Comparison of ENCODE assay signal across 24 cellular contexts in genomic region chr1:47951545-47952235, GRCh38. TPM values are rescaled to one million over a fixed set of nuclear protein-coding genes. Genes with fewer than 3 reads are reported as not detected.
DNase-seq lines count a peak whose midpoint lies in the region; ATAC-seq, FAIRE-seq and TF ChIP-seq lines count a peak whose summit lies in the region.
"Had no signal": no experiment of that assay in that cellular context is flagged by ENCODE, and none has a peak within 500 bp of the region (broad histone marks: within the 10 kb centered on the region; RNA-seq: fewer than 3 reads in every experiment).

No MANE protein-coding gene starts in this region.

- no peaks in the 10 kb centered on the region for H3K36me3 ChIP-seq in Karpas-422 (ENCODE audit: insufficient read depth, low read length)
- no peaks in the 10 kb centered on the region for H3K36me3 ChIP-seq in HepG2 (replicated peaks in 1 of 2; ENCODE audit: control insufficient read depth in 1 of 2, insufficient read depth in 2 of 2, low read length in 2 of 2)
- H3K36me3 ChIP-seq: tibial artery had no signal

- H3K9me3 ChIP-seq in Karpas-422 (ENCODE audit: low read length) (no peaks in the 10 kb centered on the region), HepG2 (ENCODE audit: low read length) (no peaks in the 10 kb centered on the region)
- H3K9me3 ChIP-seq: body of pancreas, tibial artery had no signal

- no peak for TF ChIP-seq POLR2A in HepG2 (IDR thresholded peaks at IDR 0.05; ENCODE audit: insufficient read depth in 1 of 2, low read depth in 2 of 2, low read length in 2 of 2)

- TF ChIP-seq RAD21 in HepG2 (CRISPR knock-in tag; IDR thresholded peaks at IDR 0.05): no peak

- in situ Hi-C loops in HepG2 (cut with HindIII; ENCODE audit: extremely low pct_ligation_motif_present, low pct_unique_long_range_greater_than_20kb): no loop called here

- CTCF ChIA-PET in HepG2 (lab: Yijun Ruan, JAX; ENCODE audit: low intra/inter-chr PET ratio, low total read pairs): no interaction called here
- CTCF ChIA-PET in RWPE1 (lab: Yijun Ruan, JAX): no interaction called here

- DNase-seq in AG09319 (ENCODE audit: extremely low read depth, low read depth) (no peak), Karpas-422 (peak; percentile 51), choroid plexus epithelial cell (ENCODE audit: low read depth) (no peak), HepG2 (ENCODE audit: low spot score) (no peak), CD1c-positive myeloid dendritic cell (ENCODE audit: extremely low spot score) (no peak), RWPE1 (ENCODE audit: low spot score) (no peak), SKM-1 (lab: John Stamatoyannopoulos, UW; ENCODE audit: unreplicated experiment) (no peak)
- DNase-seq: activated CD4-positive, alpha-beta T cell treated with anti-CD3 and anti-CD28 coated beads, Interleukin-2, amount 10 ng/mL, durations not matched to agents 24 days and 14 days; activated CD8-positive, alpha-beta memory T cell treated with anti-CD3 and anti-CD28 coated beads, Interleukin-2, amount 10 ng/mL, durations not matched to agents 7 days and 5 days; CD8-positive, alpha-beta T cell; DND-41; HFFc6; mesenchymal stem cell; NCI-H2171; SIG-M5; stimulated activated CD4-positive, alpha-beta T cell treated with anti-CD3 and anti-CD28 coated beads, Interleukin-2, amount 100 ng/mL, for 24 hours; stimulated activated naive B cell treated with anti-CD40 and anti-IgM and Interleukin-4, amounts not matched to agents 10 μg/mL and 1 μg/mL and 100 μg/mL, for 72 hours; T-helper 1 cell; tibial artery had no signal

- H2AFZ ChIP-seq in Karpas-422 (ENCODE audit: low read length) (no peak overlapping the region), HepG2 (ENCODE audit: low read length) (no peak overlapping the region)
- H2AFZ ChIP-seq: hepatocyte had no signal

- H3K4me2 ChIP-seq in Karpas-422 (ENCODE audit: low read depth, low read length, poor library complexity, severe bottlenecking) (no peak overlapping the region), HepG2 (ENCODE audit: low read depth, low read length) (no peak overlapping the region)
- H3K4me2 ChIP-seq: hepatocyte had no signal

- no peak for TF ChIP-seq EP300 in HepG2 (IDR thresholded peaks at IDR 0.05; ENCODE audit: low read depth in 2 of 2, low read length in 2 of 2)
- TF ChIP-seq EP300 in HepG2 (CRISPR knock-in tag; IDR thresholded peaks at IDR 0.05; ENCODE audit: borderline replicate concordance): no peak

- no peaks in the 10 kb centered on the region for H3K9me2 ChIP-seq in Karpas-422 (replicated peaks; ENCODE audit: insufficient read depth, low read length)

- H4K20me1 ChIP-seq in Karpas-422 (ENCODE audit: insufficient read depth, low read depth, low read length) (no peaks in the 10 kb centered on the region), HepG2 (ENCODE audit: insufficient read depth, low read length) (no peaks in the 10 kb centered on the region)

- no peaks in the 10 kb centered on the region for H3K4me1 ChIP-seq in Karpas-422 (ENCODE audit: low read length)
- peaks cover 10% of the 10 kb centered on the region for H3K4me1 ChIP-seq in HepG2 (ENCODE audit: insufficient read depth, low read length)

- H3K4me3 ChIP-seq in Karpas-422 (ENCODE audit: low read length) (no peak overlapping the region), choroid plexus epithelial cell (ENCODE audit: low read depth, low read length) (no peak overlapping the region), HepG2 (replicated peaks in 1 of 3; ENCODE audit: insufficient read depth in 1 of 3, low read depth in 2 of 3, low read length in 3 of 3) (no peak overlapping the region)
- H3K4me3 ChIP-seq: body of pancreas, hepatocyte, tibial artery had no signal

- POLR2A ChIA-PET in HepG2 (lab: Yijun Ruan, JAX) (no interaction called here), RWPE1 (lab: Yijun Ruan, JAX; ENCODE audit: low non-redundant PET) (no interaction called here)

- ATAC-seq in HepG2: peak; percentile 80
- no peak for ATAC-seq in activated CD4-positive, CD25-positive, alpha-beta regulatory T cell treated with anti-CD3 and anti-CD28 coated beads, Interleukin-2, amount 50 U/mL, for 24 hours
- ATAC-seq: activated CD8-positive, alpha-beta memory T cell treated with anti-CD3 and anti-CD28 coated beads, Interleukin-2, amount 10 ng/mL, durations not matched to agents 7 days and 5 days; body of pancreas; CD8-positive, alpha-beta T cell; stimulated activated naive B cell treated with anti-CD40 and anti-IgM and Interleukin-4, amounts not matched to agents 10 μg/mL and 1 μg/mL and 100 μg/mL, for 72 hours had no signal

- intact Hi-C loops in HepG2 (cut with micrococcal nuclease; ENCODE audit: unreplicated experiment): no loop called here

- no peak overlapping the region for H3K9ac ChIP-seq in Karpas-422 (ENCODE audit: low read length)
- no peak overlapping the region for H3K9ac ChIP-seq in HepG2 (ENCODE audit: insufficient read depth, low read depth, low read length)

- H3K27ac ChIP-seq in Karpas-422 (ENCODE audit: low read length): no peak overlapping the region
- no peak overlapping the region for H3K27ac ChIP-seq in HepG2 (ENCODE audit: extremely low read length, insufficient read depth, low read length)
- no peak overlapping the region for H3K27ac ChIP-seq in RWPE1
- H3K27ac ChIP-seq: body of pancreas, hepatocyte, tibial artery had no signal

- H3K79me2 ChIP-seq in Karpas-422 (ENCODE audit: low read length) (no peaks in the 10 kb centered on the region), HepG2 (ENCODE audit: insufficient read depth, low read length) (no peaks in the 10 kb centered on the region)
- H3K79me2 ChIP-seq: hepatocyte had no signal

- 19% methylated on average over 5 of the region's 6 CpGs for WGBS in HepG2 (ENCODE audit: low lambda C conversion rate)

- no peaks in the 10 kb centered on the region for H3K27me3 ChIP-seq in Karpas-422 (ENCODE audit: low read length)
- peaks cover 4 to 20% of the 10 kb centered on the region in 2 experiments; a peak in 4 of 5 replicates for H3K27me3 ChIP-seq in HepG2 (ENCODE audit: control insufficient read depth in 1 of 2, insufficient read depth in 2 of 2, low read length in 2 of 2)
- H3K27me3 ChIP-seq: body of pancreas, hepatocyte, tibial artery had no signal

- TF ChIP-seq CTCF in AG09319 (IDR thresholded peaks at IDR 0.05; ENCODE audit: low read depth, low read length) (peak; percentile 10), choroid plexus epithelial cell (conservative IDR thresholded peaks at IDR 0.05; ENCODE audit: low read depth, low read length) (peak; percentile 16), HepG2 (CRISPR knock-in tag; IDR thresholded peaks at IDR 0.05) (peak; percentile 40), RWPE1 (conservative IDR thresholded peaks at IDR 0.05; ENCODE audit: low read depth) (no peak)

- no TSS peak for BruUV-seq in HepG2 (replicated peaks; lab: Mats Ljungman, UMichigan)

- FAIRE-seq in HepG2 (lab: Jason Lieb, UNC): no peak
- FAIRE-seq: keratinocyte had no signal

TF ChIP-seq in HepG2, 621 proteins besides CTCF, POLR2A, EP300 and RAD21:
- TF ChIP-seq, protein P1, sequence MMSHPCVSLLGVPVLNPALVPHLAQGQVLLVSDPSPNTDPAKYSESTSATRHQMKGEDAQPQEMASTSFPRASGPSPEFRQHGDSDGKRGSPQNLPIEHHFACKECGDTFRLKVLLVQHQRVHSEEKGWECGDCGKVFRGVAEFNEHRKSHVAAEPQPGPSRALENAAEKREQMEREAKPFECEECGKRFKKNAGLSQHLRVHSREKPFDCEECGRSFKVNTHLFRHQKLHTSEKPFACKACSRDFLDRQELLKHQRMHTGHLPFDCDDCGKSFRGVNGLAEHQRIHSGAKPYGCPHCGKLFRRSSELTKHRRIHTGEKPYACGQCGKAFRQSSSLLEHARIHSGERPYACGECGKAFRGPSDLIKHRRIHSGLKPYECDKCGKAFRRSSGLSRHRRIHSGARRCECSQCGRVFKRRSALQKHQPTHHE (CRISPR knock-in tag; IDR thresholded peaks at IDR 0.05; ENCODE audit: borderline replicate concordance): no peak
- TF ChIP-seq STAG1 (CRISPR knock-in tag; IDR thresholded peaks at IDR 0.05): 0 out of 2 replicates have a peak, but pooled peaks have one; percentile 21

RNA-seq across cellular contexts. Expression of gene TRABD2B, which starts 45.5 kb away (rescaled TPM):
- not detected in 2 replicates for total RNA-seq in Karpas-422 (2014; rRNA removed; shearing (Covaris generic); ENCODE audit: low replicate concordance)
- total RNA-seq in HepG2 (2016; rRNA removed; fragmentation: Illumina TruSeq; extraction: Trizol): not detected in 2 replicates
- total RNA-seq in HepG2 (2016; cell fraction: cytosol; rRNA removed; fragmentation: Illumina TruSeq; extraction: Trizol; ENCODE audit: low read depth): not detected in 2 replicates
- total RNA-seq in HepG2 (2016; cell fraction: insoluble cytoplasmic fraction; rRNA removed; fragmentation: Illumina TruSeq; extraction: Trizol): not detected in 2 replicates
- not detected in 2 replicates for total RNA-seq in HepG2 (2016; cell fraction: membrane; rRNA removed; fragmentation: Illumina TruSeq; extraction: Trizol)
- not detected in 2 replicates for total RNA-seq in HepG2 (2016; cell fraction: nucleus; rRNA removed; fragmentation: Illumina TruSeq; extraction: Trizol)
- 0.04 and 0.17 TPM in 2 replicates for polyA plus RNA-seq in HepG2 (2011; rRNA removed)
- 0.01 TPM in 2 replicates for polyA plus RNA-seq in HepG2 (2011; cell fraction: cytosol; rRNA removed)
- polyA plus RNA-seq in HepG2 (2011; cell fraction: nucleus; rRNA removed): 0.06 and 0.14 TPM in 2 replicates
- 0.04 and 0.38 TPM in 2 replicates for polyA plus RNA-seq in HepG2 (2012)
- not detected in 2 replicates for polyA plus RNA-seq in HepG2 (2016; cell fraction: cytosol; fragmentation: Illumina TruSeq; extraction: Trizol; ENCODE audit: low read depth)
- polyA plus RNA-seq in HepG2 (2016; cell fraction: insoluble cytoplasmic fraction; fragmentation: Illumina TruSeq; extraction: Trizol; ENCODE audit: low read depth): not detected in 2 replicates
- not detected in 2 replicates for polyA plus RNA-seq in HepG2 (2016; cell fraction: membrane; fragmentation: Illumina TruSeq; extraction: Trizol; ENCODE audit: low read depth)
- not detected in 2 replicates for polyA plus RNA-seq in HepG2 (2016; cell fraction: nucleus; fragmentation: Illumina TruSeq; extraction: Trizol; ENCODE audit: insufficient read depth, low read depth)
- 0.04 and 2.2 TPM in 2 replicates for polyA minus RNA-seq in HepG2 (2011; rRNA and poly(A)+ RNA removed; ENCODE audit: low replicate concordance)
- not detected in 2 replicates for polyA minus RNA-seq in HepG2 (2011; cell fraction: cytosol; rRNA and poly(A)+ RNA removed)
- polyA minus RNA-seq in HepG2 (2011; cell fraction: nucleus; rRNA and poly(A)+ RNA removed): 0.12 TPM in 1 of 2 replicates, not detected in the other
- total RNA-seq: activated CD4-positive, alpha-beta T cell treated with anti-CD3 and anti-CD28 coated beads, Interleukin-2, amount 10 ng/mL, durations not matched to agents 24 days and 14 days; activated CD8-positive, alpha-beta memory T cell treated with anti-CD3 and anti-CD28 coated beads, Interleukin-2, amount 10 ng/mL, durations not matched to agents 7 days and 5 days; activated T-helper 2 cell treated with anti-CD3 and anti-CD28 coated beads, Interferon-gamma antibody, Interleukin-2, Interleukin-4, amounts not matched to agents 10 μg/mL and 5 μg/mL and 100 μg/mL, durations not matched to agents 14 hours and 24 hours and 36 hours; CD8-positive, alpha-beta T cell; HFFc6 had no signal
